ENCODE assay signal across 10 cellular contexts in genomic region chr2:96464061-96464460, GRCh38. TPM values are rescaled to one million over a fixed set of nuclear protein-coding genes. Genes with fewer than 3 reads are reported as not detected.
"Had no signal": no experiment of that assay in that cellular context is flagged by ENCODE, and none has a peak within 500 bp of the region (broad histone marks: within the 10 kb centered on the region; RNA-seq: fewer than 3 reads in every experiment).

No MANE protein-coding gene starts in this region.

- ATAC-seq: HCT116 had no signal

- H3K36me3 ChIP-seq: HAP-1 had no signal

- H3K9ac ChIP-seq: GM23248 had no signal

- H3K27ac Mint-ChIP-seq: HFFc6, IgD-negative memory B cell had no signal

- H2AFZ ChIP-seq: GM23248 had no signal

- H3K4me3 ChIP-seq: GM23248, HAP-1 had no signal

- DNase-seq: GM23248, GOT3, H7, HFFc6, KG1 had no signal

- H3K4me3 Mint-ChIP-seq: HFFc6, IgD-negative memory B cell had no signal

- FAIRE-seq: HTR-8/SVneo had no signal

- H3K27ac ChIP-seq: GM23248 had no signal

- H3K4me1 ChIP-seq: HAP-1 had no signal

- H3K36me3 Mint-ChIP-seq: IgD-negative memory B cell had no signal

RNA-seq across cellular contexts. Expression of gene NEURL3, which starts 41.1 kb away (rescaled TPM):
- total RNA-seq: GM23248, H4, HFFc6 had no signal
- polyA plus RNA-seq: GM23248, IgD-negative memory B cell had no signal
